8 cellular contexts compared by ENCODE assay signal in genomic region chr2:197310271-197310939, GRCh38. TPM values are rescaled to one million over a fixed set of nuclear protein-coding genes. Genes with fewer than 3 reads are reported as not detected.
DNase-seq lines count a peak whose midpoint lies in the region; ATAC-seq and TF ChIP-seq lines count a peak whose summit lies in the region.

Gene ANKRD44 (minus strand): TSS chr2:197310780. CDS start chr2:197310604, 176 bp downstream.

- H3K27ac ChIP-seq in coronary artery: peak within 1 kb of the TSS; percentile 62 to 94
- H3K27ac ChIP-seq in left lung: peak within 1 kb of the TSS; percentile 77 to 96

- TF ChIP-seq CTCF in BE2C (IDR thresholded peaks at IDR 0.05; ENCODE audit: low read depth, low read length) (no peak; the same call in 1 of the 2 replicates), coronary artery (IDR thresholded peaks at IDR 0.05) (peak; percentile 38), left lung (IDR thresholded peaks at IDR 0.05) (peak in 1 of 2 donors; percentile 51)

- H3K9me3 Mint-ChIP-seq in activated CD4-positive, alpha-beta T cell treated with anti-CD3 and anti-CD28 coated beads, Interleukin-2, amount 10 ng/mL, durations not matched to agents 7 days and 5 days: no peaks in the 10 kb centered on the region

- H3K4me1 ChIP-seq in BE2C: peaks cover 15% of the 10 kb centered on the region
- H3K4me1 ChIP-seq in left lung: peaks cover 11 to 54% of the 10 kb centered on the region in 2 donors

- no peaks in the 10 kb centered on the region for H3K27me3 Mint-ChIP-seq in activated CD4-positive, alpha-beta T cell treated with anti-CD3 and anti-CD28 coated beads, Interleukin-2, amount 10 ng/mL, durations not matched to agents 7 days and 5 days

- no peaks in the 10 kb centered on the region for H3K9me3 ChIP-seq in BE2C
- no peaks in the 10 kb centered on the region for H3K9me3 ChIP-seq in left lung

- peak within 1 kb of the TSS; percentile 89 for H3K4me3 Mint-ChIP-seq in activated CD4-positive, alpha-beta T cell treated with anti-CD3 and anti-CD28 coated beads, Interleukin-2, amount 10 ng/mL, durations not matched to agents 7 days and 5 days

- POLR2A ChIA-PET in activated CD4-positive, alpha-beta T cell treated with anti-CD3 and anti-CD28 coated beads, Interleukin-2, amount 10 ng/mL, durations not matched to agents 7 days and 5 days (lab: Charles Lee): interaction anchor here (1.1 to 1.3 kb wide), 2 partner anchors 104 to 111 kb away, joined by 3 to 4 read pairs; no protein-coding TSS in a partner anchor

- ATAC-seq in HG03439 (IDR thresholded peaks at IDR 0.05; ENCODE audit: unreplicated experiment) (peak; percentile 73), left lung (peak; percentile 94)

- peak; percentile 93 for DNase-seq in BE2C
- peak; percentile 86 for DNase-seq in GM19238 (ENCODE audit: insufficient read length, low spot score)
- peak; percentile 45 for DNase-seq in NCI-H526 treated with DMSO at 0.1 percent for 48 hours (lab: John Stamatoyannopoulos, UW)
- DNase-seq in activated CD4-positive, alpha-beta T cell treated with anti-CD3 and anti-CD28 coated beads, Interleukin-2, amount 10 ng/mL, durations not matched to agents 7 days and 5 days: peak; percentile 90
- peak; percentile 96 for DNase-seq in coronary artery (ENCODE audit: low spot score)
- peak; percentile 95 to 99 for DNase-seq in left lung
- peak; percentile 77 to 78 for DNase-seq in stimulated activated CD4-positive, alpha-beta T cell treated with anti-CD3 and anti-CD28 coated beads, Interleukin-2, amount 100 ng/mL, for 48 hours

- H3K27me3 ChIP-seq in BE2C (no peaks in the 10 kb centered on the region), left lung (no peaks in the 10 kb centered on the region)

- H3K36me3 ChIP-seq in BE2C: no peaks in the 10 kb centered on the region
- H3K36me3 ChIP-seq in left lung: no peaks in the 10 kb centered on the region

- H3K27ac Mint-ChIP-seq in activated CD4-positive, alpha-beta T cell treated with anti-CD3 and anti-CD28 coated beads, Interleukin-2, amount 10 ng/mL, durations not matched to agents 7 days and 5 days: peak within 1 kb of the TSS; percentile 92

- H3K36me3 Mint-ChIP-seq in activated CD4-positive, alpha-beta T cell treated with anti-CD3 and anti-CD28 coated beads, Interleukin-2, amount 10 ng/mL, durations not matched to agents 7 days and 5 days (ENCODE audit: low read depth): peaks cover 30% of the 10 kb centered on the region

- CTCF ChIA-PET in activated CD4-positive, alpha-beta T cell treated with anti-CD3 and anti-CD28 coated beads, Interleukin-2, amount 10 ng/mL, durations not matched to agents 7 days and 5 days (lab: Charles Lee): interaction anchor here (0.7 to 2.6 kb wide), 10 partner anchors 7 to 197 kb away, joined by 3 to 8 read pairs (median 4); no protein-coding TSS in a partner anchor

- peaks cover 66% of the 10 kb centered on the region for H3K4me1 Mint-ChIP-seq in activated CD4-positive, alpha-beta T cell treated with anti-CD3 and anti-CD28 coated beads, Interleukin-2, amount 10 ng/mL, durations not matched to agents 7 days and 5 days

- H3K4me3 ChIP-seq in BE2C (ENCODE audit: low read depth, low read length) (peak within 1 kb of the TSS; percentile 87), coronary artery (peak within 1 kb of the TSS; percentile 92), left lung (peak within 1 kb of the TSS; percentile 47 to 75)

- intact Hi-C loops in left lung (cut with DNase I): no loop called here

RNA-seq across cellular contexts. Expression of gene ANKRD44, which starts in this region (rescaled TPM):
- polyA plus RNA-seq in BE2C (2012; ENCODE audit: insufficient read depth, insufficient read length, low read depth): 14.4 TPM
- 100 to 1,000 TPM; 223 to 283 TPM for total RNA-seq in activated CD4-positive, alpha-beta T cell treated with anti-CD3 and anti-CD28 coated beads, Interleukin-2, amount 10 ng/mL, durations not matched to agents 7 days and 5 days
- 10 to 100 TPM; 32.7 to 52.6 TPM for total RNA-seq in left lung

Comparison
In these comparisons a context has a peak if more than half of its experiments do, and no peak if none do; other contexts are left out.
1. Peak in every context shown above with its lines: DNase-seq, ATAC-seq, H3K4me3 ChIP-seq and H3K27ac ChIP-seq.
2. RNA of gene ANKRD44 (total RNA-seq): 223 to 283 TPM in activated CD4-positive, alpha-beta T cell treated with anti-CD3 and anti-CD28 coated beads, Interleukin-2, amount 10 ng/mL, durations not matched to agents 7 days and 5 days; 32.7 to 52.6 TPM in left lung; every median in the first group is over 4 times any median in the second.
3. DNase-seq: peak in every context shown above with its lines; median percentile 97 in left lung; 96 in coronary artery; 93 in BE2C; 90 in activated CD4-positive, alpha-beta T cell treated with anti-CD3 and anti-CD28 coated beads, Interleukin-2, amount 10 ng/mL, durations not matched to agents 7 days and 5 days; 86 in GM19238; 78 in stimulated activated CD4-positive, alpha-beta T cell treated with anti-CD3 and anti-CD28 coated beads, Interleukin-2, amount 100 ng/mL, for 48 hours; 45 in NCI-H526 treated with DMSO at 0.1 percent for 48 hours.